11 cellular contexts compared by ENCODE assay signal in genomic region chr12:48199784-48200198, GRCh38. TPM values are rescaled to one million over a fixed set of nuclear protein-coding genes. Genes with fewer than 3 reads are reported as not detected.
DNase-seq lines count a peak whose midpoint lies in the region; ATAC-seq and TF ChIP-seq lines count a peak whose summit lies in the region.
"Had no signal": no experiment of that assay in that cellular context is flagged by ENCODE, and none has a peak within 500 bp of the region (broad histone marks: within the 10 kb centered on the region; RNA-seq: fewer than 3 reads in every experiment).

No MANE protein-coding gene starts in this region.

- no peaks in the 10 kb centered on the region for H3K27me3 Mint-ChIP-seq in CD8-positive, alpha-beta T cell (ENCODE audit: low read depth)

- H3K36me3 Mint-ChIP-seq in CD8-positive, alpha-beta T cell, result peaks cover 51% of the 10 kb centered on the region

- H3K9me3 ChIP-seq in CD8-positive, alpha-beta T cell (ENCODE audit: low read length), result peaks cover 4% of the 10 kb centered on the region
- H3K9me3 ChIP-seq in endocrine pancreas (ENCODE audit: control insufficient read depth, low read length), result peaks cover under 1% of the 10 kb centered on the region
- peaks cover 3% of the 10 kb centered on the region for H3K9me3 ChIP-seq in osteoblast (ENCODE audit: low read depth, low read length)

- H2AFZ ChIP-seq in osteoblast (ENCODE audit: low read length), result peak overlapping the region; percentile 25

- no peak for ATAC-seq in CD8-positive, alpha-beta T cell
- no peak for ATAC-seq in HG02885 (IDR thresholded peaks at IDR 0.05; ENCODE audit: poor library complexity, unreplicated experiment)

- no peaks in the 10 kb centered on the region for H3K36me3 ChIP-seq in CD8-positive, alpha-beta T cell (ENCODE audit: insufficient read depth, low read length)
- peaks cover 2% of the 10 kb centered on the region for H3K36me3 ChIP-seq in endocrine pancreas (ENCODE audit: control insufficient read depth, insufficient read depth, low read length)
- H3K36me3 ChIP-seq in osteoblast (ENCODE audit: insufficient read depth, low read length), result no peaks in the 10 kb centered on the region

- H3K4me3 Mint-ChIP-seq in CD8-positive, alpha-beta T cell, result peak overlapping the region; percentile 88

- H3K9ac ChIP-seq in endocrine pancreas (ENCODE audit: control insufficient read depth, insufficient read depth, low read length), result no peak overlapping the region

- peaks cover 20% of the 10 kb centered on the region for H3K4me1 ChIP-seq in CD8-positive, alpha-beta T cell (ENCODE audit: insufficient read depth, low read length)
- H3K4me1 ChIP-seq in endocrine pancreas (ENCODE audit: control insufficient read depth, insufficient read depth, low read length), result peaks cover 8% of the 10 kb centered on the region
- peaks cover 26% of the 10 kb centered on the region for H3K4me1 ChIP-seq in osteoblast (ENCODE audit: insufficient read depth, low read length)

- no peaks in the 10 kb centered on the region for H3K27me3 ChIP-seq in CD8-positive, alpha-beta T cell (ENCODE audit: insufficient read depth, low read length)
- no peaks in the 10 kb centered on the region for H3K27me3 ChIP-seq in endocrine pancreas (ENCODE audit: control insufficient read depth, insufficient read depth, low read length)
- H3K27me3 ChIP-seq in osteoblast (ENCODE audit: insufficient read depth, low read length), result no peaks in the 10 kb centered on the region

- intact Hi-C loops in CD8-positive, alpha-beta T cell (cut with DNase I, micrococcal nuclease), result loop anchor here (2.0 to 10.0 kb wide), 5 partner anchors 42 to 517 kb away; partner anchors contain the start of genes ASB8 (in 1 of the 2), CCNT1 (in 1 of the 2), KANSL2 (in 1 of the 2) and ZNF641 (in 1 of the 2)
- intact Hi-C loops in lower leg skin (cut with DNase I; ENCODE audit: low total_unique reads), result no loop called here

- H3K9me3 Mint-ChIP-seq in CD8-positive, alpha-beta T cell, result peaks cover 35% of the 10 kb centered on the region

- CTCF ChIA-PET in CD8-positive, alpha-beta T cell (lab: Charles Lee), result interaction anchor here (1.1 to 8.4 kb wide), 10 partner anchors 12 to 419 kb away, joined by 3 to 95 read pairs (median 10); partner anchors contain the start of genes ASB8 and CCDC184

- in situ Hi-C loops in G401 (cut with HindIII; ENCODE audit: low sequenced_read_pairs), result no loop called here

- H3K4me3 ChIP-seq in CD8-positive, alpha-beta T cell (ENCODE audit: low read depth, low read length), result peak overlapping the region; percentile 71
- peak overlapping the region; percentile 53 for H3K4me3 ChIP-seq in endocrine pancreas (ENCODE audit: control insufficient read depth, insufficient read depth, low read length)
- H3K4me3 ChIP-seq in osteoblast (ENCODE audit: insufficient read depth, low read length), result no peak overlapping the region
- no peak overlapping the region for H3K4me3 ChIP-seq in lower leg skin (ENCODE audit: low read depth, poor library complexity, severe bottlenecking)

- H4K20me1 ChIP-seq in osteoblast (ENCODE audit: insufficient read depth, low read length), result no peaks in the 10 kb centered on the region

- TF ChIP-seq POLR2A in lower leg skin (IDR thresholded peaks at IDR 0.05), result no peak

- no peak for TF ChIP-seq CTCF in CD8-positive, alpha-beta T cell (IDR thresholded peaks at IDR 0.05)
- TF ChIP-seq CTCF in osteoblast (IDR thresholded peaks at IDR 0.05; ENCODE audit: extremely low read depth, low read depth, low read length), result no peak
- no peak for TF ChIP-seq CTCF in lower leg skin (IDR thresholded peaks at IDR 0.05)

- peaks cover 54% of the 10 kb centered on the region for H3K4me1 Mint-ChIP-seq in CD8-positive, alpha-beta T cell (ENCODE audit: low read depth)

- no peak overlapping the region for H3K4me2 ChIP-seq in osteoblast (ENCODE audit: insufficient read depth, low read length)

- DNase-seq in CD8-positive, alpha-beta T cell, result no peak
- DNase-seq in M059J (ENCODE audit: low read depth) (peak; percentile 15), osteoblast (ENCODE audit: insufficient read length, low spot score, missing footprints) (no peak), G401 (ENCODE audit: low spot score) (no peak), lower leg skin (ENCODE audit: low spot score in 2 of 2) (no peak), DMS79 treated with DMSO at 0.1 percent for 48 hours (lab: John Stamatoyannopoulos, UW) (no peak)
- DNase-seq: GOT3; stimulated activated CD4-positive, alpha-beta T cell treated with anti-CD3 and anti-CD28 coated beads, Interleukin-4, amount 100 ng/mL, for 24 hours had no signal

- H3K79me2 ChIP-seq in osteoblast (ENCODE audit: insufficient read depth, low read length), result no peaks in the 10 kb centered on the region

- WGBS in lower leg skin, 2 donors, result 59 to 80% methylated on average over 3 of the region's 3 CpGs

- H3K27ac Mint-ChIP-seq in CD8-positive, alpha-beta T cell, result peak overlapping the region; percentile 93

- POLR2A ChIA-PET in CD8-positive, alpha-beta T cell (lab: Charles Lee), result interaction anchor here (1.1 to 3.8 kb wide), 7 partner anchors 12 to 143 kb away, joined by 3 to 24 read pairs (median 6); partner anchors contain the start of genes ASB8, CCDC184 and SENP1

- peak overlapping the region; percentile 97 for H3K27ac ChIP-seq in CD8-positive, alpha-beta T cell (ENCODE audit: low read depth, low read length)
- H3K27ac ChIP-seq in osteoblast (ENCODE audit: low read depth, low read length), result no peak overlapping the region

RNA-seq across cellular contexts. Expression of gene OR10AD1, which starts 3.3 kb away (rescaled TPM):
- not detected for total RNA-seq in CD8-positive, alpha-beta T cell
- total RNA-seq in M059J (2014; rRNA removed; shearing (Covaris generic)), result not detected in 2 replicates
- total RNA-seq in osteoblast (not detected in 2 replicates), lower leg skin (not detected)
- not detected in 2 replicates for total RNA-seq in G401 (2014; rRNA removed; shearing (Covaris generic))
- total RNA-seq: RPMI7951 had no signal

RNA-seq across cellular contexts. Expression of gene CCDC184, which starts 16.3 kb away (rescaled TPM):
- 1 to 10 TPM in 1 of 2 experiments, under 1 TPM in 1; 0.90 to 1.3 TPM for total RNA-seq in CD8-positive, alpha-beta T cell
- 0.12 TPM in 1 of 2 replicates, not detected in the other for total RNA-seq in M059J (2014; rRNA removed; shearing (Covaris generic))
- total RNA-seq in osteoblast (under 0.01 TPM in 1 of 2 replicates, not detected in the other), lower leg skin (under 1 TPM in 3 of 4 donors, not detected in 1; 0.13 to 0.36 (median 0.22) TPM)
- total RNA-seq in G401 (2014; rRNA removed; shearing (Covaris generic)), result 0.03 and 0.06 TPM in 2 replicates

RNA-seq across cellular contexts. Expression of gene ASB8, which starts 42.5 kb away (rescaled TPM):
- 10 to 100 TPM; 54.7 to 55.6 TPM for total RNA-seq in CD8-positive, alpha-beta T cell
- 23.9 and 43.6 TPM in 2 replicates for total RNA-seq in M059J (2014; rRNA removed; shearing (Covaris generic))
- total RNA-seq in osteoblast, result 35.5 and 35.9 TPM in 2 replicates
- total RNA-seq in G401 (2014; rRNA removed; shearing (Covaris generic)), result 10.4 and 11.0 TPM in 2 replicates
- total RNA-seq in lower leg skin, result 10 to 100 TPM; 26.5 to 31.0 (median 27.9) TPM

Comparison
In these comparisons a context has a peak if more than half of its experiments do, and no peak if none do; other contexts are left out.
1. H3K4me3 ChIP-seq: peak in CD8-positive, alpha-beta T cell (single experiment) and endocrine pancreas (single experiment); none in osteoblast (single experiment) and lower leg skin (single experiment).